In the genomic region with DNA sequence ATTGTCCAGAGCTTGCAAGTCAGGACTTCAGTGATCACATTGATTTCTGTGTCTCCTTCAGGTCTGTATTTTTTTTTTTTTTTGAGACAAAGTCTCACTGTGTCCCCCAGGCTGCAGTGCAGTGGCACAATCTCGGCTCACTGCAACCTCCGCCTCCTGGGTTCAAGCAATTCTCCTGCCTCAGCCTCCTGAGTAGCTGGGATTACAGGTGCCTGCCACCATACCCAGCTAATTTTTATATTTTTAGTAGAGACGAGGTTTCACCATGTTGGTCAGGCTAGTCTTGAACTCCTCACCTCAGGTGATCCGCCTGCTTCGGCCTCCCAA, we compare ENCODE assay signal across 8 cellular contexts. TPM values are rescaled to one million over a fixed set of nuclear protein-coding genes. Genes with fewer than 3 reads are reported as not detected.
"Had no signal": no experiment of that assay in that cellular context is flagged by ENCODE, and none has a peak within 500 bp of the region (broad histone marks: within the 10 kb centered on the region; RNA-seq: fewer than 3 reads in every experiment).

No MANE protein-coding gene starts in this region.

RNA-seq across cellular contexts. Expression of a gene that starts 48.6 kb away (rescaled TPM):
- total RNA-seq: activated naive CD4-positive, alpha-beta T cell treated with anti-CD3 and anti-CD28 coated beads, Interleukin-2, amount 50 U/mL, for 72 hours; activated T-cell treated with anti-CD3 and anti-CD28 coated beads, Interleukin-2, amount 50 U/mL, for 4 hours; ascending aorta; body of pancreas; bronchial epithelial cell; M059J; SJSA1; WTC11 had no signal
